In genomic region chr1:23517581-23517980, GRCh38 we compare ENCODE assay signal across 1 cellular context.
TF ChIP-seq lines count a peak whose summit lies in the region.

No MANE protein-coding gene starts in this region.

TF ChIP-seq in K562, 482 proteins besides CTCF, POLR2A, EP300 and RAD21:
- TF ChIP-seq RBM25 (IDR thresholded peaks at IDR 0.05; ENCODE audit: low read depth, low read length, severe bottlenecking): peak; percentile 37
- TF ChIP-seq SP1 (CRISPR knock-in tag; IDR thresholded peaks at IDR 0.05): no peak
- peak; percentile 91 for TF ChIP-seq ZFP36 (IDR thresholded peaks at IDR 0.05; ENCODE audit: low read depth, low read length, partially characterized antibody)
